27 cellular contexts compared by ENCODE assay signal in the genomic region with DNA sequence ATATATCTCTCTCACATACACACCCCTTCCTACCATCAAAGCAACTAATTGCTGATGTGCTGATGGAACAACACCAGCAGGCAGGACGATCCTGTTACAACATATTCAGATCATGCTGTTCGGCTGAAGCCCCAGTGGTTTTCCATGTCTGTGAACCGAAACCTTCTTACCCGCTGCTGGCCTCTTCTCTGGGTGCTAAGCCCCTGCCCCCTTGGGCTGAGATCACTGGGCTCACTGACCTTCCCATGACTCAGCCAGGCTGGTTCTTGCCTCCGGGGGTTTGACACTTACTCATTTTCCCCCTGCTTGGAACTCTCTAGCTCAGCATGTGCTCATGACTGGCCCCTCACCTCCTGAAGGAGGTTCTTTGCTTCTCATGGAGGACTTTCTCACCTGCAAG.
DNase-seq lines count a peak whose midpoint lies in the region; TF ChIP-seq lines count a peak whose summit lies in the region.
"Had no signal": no experiment of that assay in that cellular context is flagged by ENCODE, and none has a peak within 500 bp of the region (broad histone marks: within the 10 kb centered on the region; RNA-seq: fewer than 3 reads in every experiment).

No MANE protein-coding gene starts in this region.

- no peak overlapping the region for H2BK5ac ChIP-seq in neuronal stem cell (ENCODE audit: low read length)

- WGBS in endodermal cell (ENCODE audit: insufficient coverage in 1 of 2, insufficient read length in 1 of 2), 2 experiments, result 91 to 95% methylated on average over 5 of the region's 5 CpGs
- WGBS in neuronal stem cell (ENCODE audit: extremely low coverage in 2 of 2, insufficient read length in 2 of 2, insufficient replicate concordance in 1 of 2), 2 donors, result no CpG with 5 or more reads among the region's 5 CpGs

- H3K9ac ChIP-seq in endodermal cell (ENCODE audit: extremely low read depth, low read length, poor library complexity, severe bottlenecking), result no peak overlapping the region
- H3K9ac ChIP-seq in neuronal stem cell (ENCODE audit: low read depth, low read length, poor library complexity), result no peak overlapping the region
- H3K9ac ChIP-seq in colonic mucosa (ENCODE audit: low read depth in 2 of 2, low read length in 2 of 2), result no peak overlapping the region
- H3K9ac ChIP-seq: KMS-11 had no signal

- no peaks in the 10 kb centered on the region for H3K36me3 Mint-ChIP-seq in activated CD4-positive, alpha-beta memory T cell treated with anti-CD3 and anti-CD28 coated beads for 36 hours
- H3K36me3 Mint-ChIP-seq in activated CD4-positive, alpha-beta memory T cell treated with anti-CD3 and anti-CD28 coated beads, Interleukin-2, amount 10 ng/mL, durations not matched to agents 7 days and 5 days (ENCODE audit: low read depth), result no peaks in the 10 kb centered on the region
- peaks cover 2% of the 10 kb centered on the region for H3K36me3 Mint-ChIP-seq in endodermal cell (ENCODE audit: low read depth)

- H3K4ac ChIP-seq in neuronal stem cell (ENCODE audit: low read length), result no peak overlapping the region

- no peak overlapping the region for H2BK120ac ChIP-seq in neuronal stem cell (ENCODE audit: low read depth, low read length)

- H3K14ac ChIP-seq in neuronal stem cell (ENCODE audit: low read length), result no peak overlapping the region

- POLR2A ChIA-PET in activated CD4-positive, alpha-beta memory T cell treated with anti-CD3 and anti-CD28 coated beads for 36 hours (lab: Charles Lee), result no interaction called here
- POLR2A ChIA-PET in activated CD4-positive, alpha-beta memory T cell treated with anti-CD3 and anti-CD28 coated beads, Interleukin-2, amount 10 ng/mL, durations not matched to agents 7 days and 5 days (lab: Charles Lee), result no interaction called here

- H2AK5ac ChIP-seq in neuronal stem cell (ENCODE audit: low read depth, low read length), result no peak overlapping the region

- H3K4me1 ChIP-seq in endodermal cell (ENCODE audit: control insufficient read depth, insufficient read depth, low read length) (no peaks in the 10 kb centered on the region), neuronal stem cell (ENCODE audit: control insufficient read depth in 2 of 2, insufficient read depth in 1 of 2, low read depth in 1 of 2, low read length in 2 of 2) (peaks cover 0 to 6% of the 10 kb centered on the region in 2 donors), colonic mucosa (no peaks in the 10 kb centered on the region)
- H3K4me1 ChIP-seq: pancreas, vagina had no signal

- H2BK15ac ChIP-seq in neuronal stem cell (ENCODE audit: low read length), result no peak overlapping the region

- no peak overlapping the region for H3K27ac Mint-ChIP-seq in activated CD4-positive, alpha-beta memory T cell treated with anti-CD3 and anti-CD28 coated beads for 36 hours
- no peak overlapping the region for H3K27ac Mint-ChIP-seq in activated CD4-positive, alpha-beta memory T cell treated with anti-CD3 and anti-CD28 coated beads, Interleukin-2, amount 10 ng/mL, durations not matched to agents 7 days and 5 days
- H3K27ac Mint-ChIP-seq in endodermal cell, result no peak overlapping the region
- H3K27ac Mint-ChIP-seq: activated naive CD4-positive, alpha-beta T cell treated with anti-CD3 and anti-CD28 coated beads for 36 hours; activated T-helper 1 cell treated with anti-CD3 and anti-CD28 coated beads, Interleukin-12 subunit alpha, Interleukin-12 subunit beta, Interleukin-2, Interleukin-4 antibody, amounts not matched to agents 30 ng/mL and 10 ng/mL and 1 ng/mL, durations not matched to agents 14 hours and 24 hours and 36 hours; stimulated activated naive CD8-positive, alpha-beta T cell treated with anti-CD3 and anti-CD28 coated beads, Interleukin-15, Interleukin-2, amounts not matched to agents 100 ng/mL and 50 ng/mL, for 24 hours had no signal

- CTCF ChIA-PET in activated CD4-positive, alpha-beta memory T cell treated with anti-CD3 and anti-CD28 coated beads for 36 hours (lab: Charles Lee), result no interaction called here
- CTCF ChIA-PET in activated CD4-positive, alpha-beta memory T cell treated with anti-CD3 and anti-CD28 coated beads, Interleukin-2, amount 10 ng/mL, durations not matched to agents 7 days and 5 days (lab: Charles Lee), result no interaction called here

- H3K23ac ChIP-seq in neuronal stem cell (ENCODE audit: low read depth, low read length, poor library complexity), result no peak overlapping the region

- H3K4me2 ChIP-seq in neuronal stem cell (ENCODE audit: insufficient read depth, low read length, poor library complexity, severe bottlenecking), result no peak overlapping the region
- H3K4me2 ChIP-seq: KMS-11 had no signal

- H3K9me3 Mint-ChIP-seq in activated CD4-positive, alpha-beta memory T cell treated with anti-CD3 and anti-CD28 coated beads for 36 hours, result no peaks in the 10 kb centered on the region
- H3K9me3 Mint-ChIP-seq in activated CD4-positive, alpha-beta memory T cell treated with anti-CD3 and anti-CD28 coated beads, Interleukin-2, amount 10 ng/mL, durations not matched to agents 7 days and 5 days, result no peaks in the 10 kb centered on the region
- H3K9me3 Mint-ChIP-seq in endodermal cell, result peaks cover 10% of the 10 kb centered on the region
- H3K9me3 Mint-ChIP-seq: activated T-helper 1 cell treated with anti-CD3 and anti-CD28 coated beads, Interleukin-12 subunit alpha, Interleukin-12 subunit beta, Interleukin-2, Interleukin-4 antibody, amounts not matched to agents 30 ng/mL and 10 ng/mL and 1 ng/mL, durations not matched to agents 14 hours and 24 hours and 36 hours; stimulated activated naive CD8-positive, alpha-beta T cell treated with anti-CD3 and anti-CD28 coated beads, Interleukin-15, Interleukin-2, amounts not matched to agents 100 ng/mL and 50 ng/mL, for 24 hours had no signal

- no peak overlapping the region for H3K4me3 Mint-ChIP-seq in activated CD4-positive, alpha-beta memory T cell treated with anti-CD3 and anti-CD28 coated beads for 36 hours
- H3K4me3 Mint-ChIP-seq in activated CD4-positive, alpha-beta memory T cell treated with anti-CD3 and anti-CD28 coated beads, Interleukin-2, amount 10 ng/mL, durations not matched to agents 7 days and 5 days, result no peak overlapping the region
- H3K4me3 Mint-ChIP-seq in endodermal cell, result no peak overlapping the region
- H3K4me3 Mint-ChIP-seq: activated naive CD4-positive, alpha-beta T cell treated with anti-CD3 and anti-CD28 coated beads for 36 hours; activated T-helper 1 cell treated with anti-CD3 and anti-CD28 coated beads, Interleukin-12 subunit alpha, Interleukin-12 subunit beta, Interleukin-2, Interleukin-4 antibody, amounts not matched to agents 30 ng/mL and 10 ng/mL and 1 ng/mL, durations not matched to agents 14 hours and 24 hours and 36 hours; brain; neural crest cell; stimulated activated naive CD8-positive, alpha-beta T cell treated with anti-CD3 and anti-CD28 coated beads, Interleukin-15, Interleukin-2, amounts not matched to agents 100 ng/mL and 50 ng/mL, for 24 hours had no signal

- H3K18ac ChIP-seq in neuronal stem cell (ENCODE audit: low read length), result peak overlapping the region; percentile 4

- H3K27ac ChIP-seq in endodermal cell (ENCODE audit: low read depth, low read length) (no peak overlapping the region), neuronal stem cell (replicated peaks; ENCODE audit: low read length) (no peak overlapping the region), colonic mucosa (no peak overlapping the region)
- H3K27ac ChIP-seq: C4-2B, dorsolateral prefrontal cortex, KMS-11, pancreas, vagina had no signal

- H3K4me3 ChIP-seq in MG63 (no peak overlapping the region), endodermal cell (ENCODE audit: low read length) (no peak overlapping the region), neuronal stem cell (ENCODE audit: low read length in 2 of 2) (no peak overlapping the region), colonic mucosa (no peak overlapping the region)
- H3K4me3 ChIP-seq: dorsolateral prefrontal cortex, pancreas, vagina had no signal

- intact Hi-C loops in activated CD4-positive, alpha-beta memory T cell treated with anti-CD3 and anti-CD28 coated beads for 36 hours (cut with micrococcal nuclease), result no loop called here
- intact Hi-C loops in colonic mucosa (cut with DNase I), result no loop called here

- H3K27me3 ChIP-seq in MG63 (no peaks in the 10 kb centered on the region), endodermal cell (ENCODE audit: control insufficient read depth, insufficient read depth, low read length, poor library complexity, severe bottlenecking) (no peaks in the 10 kb centered on the region), neuronal stem cell (ENCODE audit: control insufficient read depth in 3 of 3, insufficient read depth in 3 of 3, low read depth in 1 of 3, low read length in 3 of 3) (no peaks in the 10 kb centered on the region), colonic mucosa (no peaks in the 10 kb centered on the region)
- H3K27me3 ChIP-seq: dorsolateral prefrontal cortex, pancreas, vagina had no signal

- H3K36me3 ChIP-seq in MG63 (no peaks in the 10 kb centered on the region), endodermal cell (ENCODE audit: control insufficient read depth, insufficient read depth, low read length) (no peaks in the 10 kb centered on the region), neuronal stem cell (replicated peaks in 1 of 2; ENCODE audit: control insufficient read depth in 2 of 2, insufficient read depth in 2 of 2, low read length in 2 of 2) (no peaks in the 10 kb centered on the region), colonic mucosa (no peaks in the 10 kb centered on the region)
- H3K36me3 ChIP-seq: pancreas, vagina had no signal

- H2BK12ac ChIP-seq in neuronal stem cell (ENCODE audit: low read length), result no peak overlapping the region

- H3K9me3 ChIP-seq in MG63, result peaks cover 10% of the 10 kb centered on the region; the same call in 1 of the 2 replicates
- H3K9me3 ChIP-seq in endodermal cell (ENCODE audit: control insufficient read depth, low read length), result no peaks in the 10 kb centered on the region
- H3K9me3 ChIP-seq in neuronal stem cell (replicated peaks in 1 of 2; ENCODE audit: control insufficient read depth in 2 of 2, insufficient read depth in 1 of 2, low read depth in 1 of 2, low read length in 2 of 2), result peaks cover 0 to 12% of the 10 kb centered on the region in 2 donors
- H3K9me3 ChIP-seq in colonic mucosa, result no peaks in the 10 kb centered on the region
- H3K9me3 ChIP-seq: pancreas, vagina had no signal

- H4K91ac ChIP-seq in neuronal stem cell (ENCODE audit: low read depth, low read length, poor library complexity), result no peak overlapping the region

- peak; percentile 16 for DNase-seq in activated CD4-positive, alpha-beta memory T cell treated with anti-CD3 and anti-CD28 coated beads for 36 hours
- no peak for DNase-seq in activated CD4-positive, alpha-beta memory T cell treated with anti-CD3 and anti-CD28 coated beads, Interleukin-2, amount 10 ng/mL, durations not matched to agents 7 days and 5 days
- DNase-seq in MG63 (peak; percentile 82), endodermal cell (peak; percentile 70), neuronal stem cell (ENCODE audit: low spot score) (no peak), colonic mucosa (no peak), COR-L47 (lab: John Stamatoyannopoulos, UW) (no peak), NCI-H1417 treated with DMSO at 0.1 percent for 48 hours (lab: John Stamatoyannopoulos, UW) (no peak)
- DNase-seq: activated CD4-positive, alpha-beta T cell treated with anti-CD3 and anti-CD28 coated beads, Interleukin-2, amount 50 U/mL, for 1 hour; activated CD8-positive, alpha-beta memory T cell treated with anti-CD3 and anti-CD28 coated beads, Interleukin-2, amount 50 U/mL, for 48 hours; activated naive CD4-positive, alpha-beta T cell treated with anti-CD3 and anti-CD28 coated beads for 36 hours; amniotic stem cell; dorsolateral prefrontal cortex; NCI-H1436; NCI-H2081; NCI-H226; pancreas; SIG-M5; small intestine; T-helper 9 cell had no signal

- H2AFZ ChIP-seq in neuronal stem cell (ENCODE audit: low read length), result no peak overlapping the region

- H3K79me1 ChIP-seq in neuronal stem cell (ENCODE audit: low read depth, low read length), result no peaks in the 10 kb centered on the region

- no peaks in the 10 kb centered on the region for H3K27me3 Mint-ChIP-seq in activated CD4-positive, alpha-beta memory T cell treated with anti-CD3 and anti-CD28 coated beads for 36 hours
- H3K27me3 Mint-ChIP-seq in activated CD4-positive, alpha-beta memory T cell treated with anti-CD3 and anti-CD28 coated beads, Interleukin-2, amount 10 ng/mL, durations not matched to agents 7 days and 5 days, result peaks cover 5% of the 10 kb centered on the region
- peaks cover 10% of the 10 kb centered on the region for H3K27me3 Mint-ChIP-seq in endodermal cell (ENCODE audit: insufficient read depth)
- H3K27me3 Mint-ChIP-seq: stimulated activated naive CD8-positive, alpha-beta T cell treated with anti-CD3 and anti-CD28 coated beads, Interleukin-15, Interleukin-2, amounts not matched to agents 100 ng/mL and 50 ng/mL, for 24 hours had no signal

- TF ChIP-seq CTCF in endodermal cell (conservative IDR thresholded peaks at IDR 0.05) (no peak), colonic mucosa (IDR thresholded peaks at IDR 0.05) (no peak)

- H4K8ac ChIP-seq in neuronal stem cell (ENCODE audit: low read depth, low read length), result no peak overlapping the region

- H3K4me1 Mint-ChIP-seq in activated CD4-positive, alpha-beta memory T cell treated with anti-CD3 and anti-CD28 coated beads for 36 hours (ENCODE audit: low read depth), result no peaks in the 10 kb centered on the region
- H3K4me1 Mint-ChIP-seq in activated CD4-positive, alpha-beta memory T cell treated with anti-CD3 and anti-CD28 coated beads, Interleukin-2, amount 10 ng/mL, durations not matched to agents 7 days and 5 days, result no peaks in the 10 kb centered on the region
- peaks cover 8% of the 10 kb centered on the region for H3K4me1 Mint-ChIP-seq in endodermal cell
- H3K4me1 Mint-ChIP-seq: brain, neural crest cell had no signal

Comparison
In these comparisons a context has a peak if more than half of its experiments do, and no peak if none do; other contexts are left out.
1. DNase-seq: peak in activated CD4-positive, alpha-beta memory T cell treated with anti-CD3 and anti-CD28 coated beads for 36 hours (single experiment), MG63 (single experiment) and endodermal cell (single experiment); none in activated CD4-positive, alpha-beta memory T cell treated with anti-CD3 and anti-CD28 coated beads, Interleukin-2, amount 10 ng/mL, durations not matched to agents 7 days and 5 days (single experiment), neuronal stem cell (single experiment), colonic mucosa (single experiment), COR-L47 (single experiment) and NCI-H1417 treated with DMSO at 0.1 percent for 48 hours (single experiment).